ENCODE assay signal across 22 cellular contexts in genomic region chr21:45939521-45940045, GRCh38. TPM values are rescaled to one million over a fixed set of nuclear protein-coding genes. Genes with fewer than 3 reads are reported as not detected.
DNase-seq lines count a peak whose midpoint lies in the region; ATAC-seq and TF ChIP-seq lines count a peak whose summit lies in the region.
"Had no signal": no experiment of that assay in that cellular context is flagged by ENCODE, and none has a peak within 500 bp of the region (broad histone marks: within the 10 kb centered on the region; RNA-seq: fewer than 3 reads in every experiment).

No MANE protein-coding gene starts in this region.

- H3K14ac ChIP-seq in neuronal stem cell (ENCODE audit: low read length), result no peak overlapping the region

- H3K27me3 ChIP-seq in SK-N-SH (ENCODE audit: insufficient read depth) (no peaks in the 10 kb centered on the region), H7 (ENCODE audit: control insufficient read depth, insufficient read depth, low read length) (no peaks in the 10 kb centered on the region), neuronal stem cell (ENCODE audit: control insufficient read depth in 3 of 3, insufficient read depth in 3 of 3, low read depth in 1 of 3, low read length in 3 of 3) (peaks cover 0 to 22% (median 0%) of the 10 kb centered on the region in 3 experiments), vagina (no peaks in the 10 kb centered on the region)

- H3F3A ChIP-seq in SK-N-SH (replicated peaks; ENCODE audit: insufficient read depth), result no peaks in the 10 kb centered on the region

- ATAC-seq in SK-N-SH treated with all-trans-retinoic acid at 6 μM for 48 hours, result no peak
- ATAC-seq: A549, GM12878 had no signal

- CTCF ChIA-PET in SK-N-SH (lab: Yijun Ruan, JAX), result interaction anchor here (2.1 kb wide), 1 partner anchor 31 kb away, joined by 6 read pairs; no protein-coding TSS in a partner anchor

- TF ChIP-seq POLR2A in vagina (IDR thresholded peaks at IDR 0.05), result no peak

- H3K4me1 ChIP-seq in SK-N-SH (ENCODE audit: control insufficient read depth in 1 of 2, insufficient read depth in 2 of 2, low read depth in 1 of 2, low read length in 1 of 2) (no peaks in the 10 kb centered on the region), neuronal stem cell (ENCODE audit: control insufficient read depth in 2 of 2, insufficient read depth in 1 of 2, low read depth in 1 of 2, low read length in 2 of 2) (no peaks in the 10 kb centered on the region), vagina (no peaks in the 10 kb centered on the region)
- H3K4me1 ChIP-seq: A549, HAP-1 had no signal

- no peak overlapping the region for H4K91ac ChIP-seq in neuronal stem cell (ENCODE audit: low read depth, low read length, poor library complexity)

- no peak overlapping the region for H2BK5ac ChIP-seq in neuronal stem cell (ENCODE audit: low read length)

- in situ Hi-C loops in GM13976 (cut with MboI; ENCODE audit: low sequenced_read_pairs, unreplicated experiment), result no loop called here

- H2AFZ ChIP-seq in SK-N-SH (ENCODE audit: low read depth) (no peak overlapping the region), neuronal stem cell (ENCODE audit: low read length) (no peak overlapping the region)
- H2AFZ ChIP-seq: GM23248 had no signal

- WGBS in SK-N-SH (ENCODE audit: low lambda C conversion rate), result 59% methylated on average over 2 of the region's 15 CpGs
- WGBS in neuronal stem cell (ENCODE audit: extremely low coverage in 2 of 2, insufficient read length in 2 of 2, insufficient replicate concordance in 1 of 2), 2 donors, result no CpG with 5 or more reads among the region's 15 CpGs

- no peak overlapping the region for H3K18ac ChIP-seq in neuronal stem cell (ENCODE audit: low read length)

- no peak overlapping the region for H4K8ac ChIP-seq in neuronal stem cell (ENCODE audit: low read depth, low read length)

- no peak overlapping the region for H3K4ac ChIP-seq in neuronal stem cell (ENCODE audit: low read length)

- H3K79me2 ChIP-seq in SK-N-SH (ENCODE audit: insufficient read depth), result no peaks in the 10 kb centered on the region

- H2BK120ac ChIP-seq in neuronal stem cell (ENCODE audit: low read depth, low read length), result no peak overlapping the region

- H3K9me3 ChIP-seq in SK-N-SH (0 out of 2 replicates have a peak, but pooled peaks cover 5% of the 10 kb centered on the region), neuronal stem cell (replicated peaks in 1 of 2; ENCODE audit: control insufficient read depth in 2 of 2, insufficient read depth in 1 of 2, low read depth in 1 of 2, low read length in 2 of 2) (peaks cover 0 to 38% of the 10 kb centered on the region in 2 donors), vagina (no peaks in the 10 kb centered on the region)
- H3K9me3 ChIP-seq: A549, HAP-1 had no signal

- H4K20me1 ChIP-seq in SK-N-SH (ENCODE audit: insufficient read depth), result no peaks in the 10 kb centered on the region

- POLR2A ChIA-PET in SK-N-SH (lab: Yijun Ruan, JAX), result no interaction called here

- H2AK5ac ChIP-seq in neuronal stem cell (ENCODE audit: low read depth, low read length), result peak overlapping the region; percentile 25

- H3K4me3 ChIP-seq in SK-N-SH (ENCODE audit: low read depth in 2 of 2, low read length in 1 of 2), result no peak overlapping the region
- no peak overlapping the region for H3K4me3 ChIP-seq in H7 (ENCODE audit: insufficient read depth, low read depth, low read length)
- H3K4me3 ChIP-seq in neuronal stem cell (ENCODE audit: low read length in 2 of 2), result no peak overlapping the region
- no peak overlapping the region for H3K4me3 ChIP-seq in vagina
- H3K4me3 ChIP-seq: A549, GM12878, GM23248, HAP-1 had no signal

- H3K4me2 ChIP-seq in SK-N-SH (no peak overlapping the region), neuronal stem cell (ENCODE audit: insufficient read depth, low read length, poor library complexity, severe bottlenecking) (no peak overlapping the region)
- H3K4me2 ChIP-seq: A549 had no signal

- TF ChIP-seq CTCF in SK-N-SH (IDR thresholded peaks at IDR 0.05) (no peak), GM13976 (IDR thresholded peaks at IDR 0.05; ENCODE audit: borderline replicate concordance, control extremely low read depth, extremely low read depth, insufficient read depth, missing control alignments) (no peak), vagina (IDR thresholded peaks at IDR 0.05) (no peak)

- no peak for TF ChIP-seq EP300 in SK-N-SH (IDR thresholded peaks at IDR 0.05; ENCODE audit: borderline replicate concordance in 1 of 2, low read depth in 1 of 2, low read length in 1 of 2)

- peak; percentile 15 for DNase-seq in SK-N-SH
- DNase-seq in 8988T, result peak; percentile 12
- peak; percentile 70 for DNase-seq in H7
- DNase-seq in neuronal stem cell (ENCODE audit: low spot score), result no peak
- DNase-seq in Ammon's horn (ENCODE audit: low spot score), result no peak
- no peak for DNase-seq in GM13976 (ENCODE audit: low spot score)
- DNase-seq in vagina (ENCODE audit: extremely low spot score in 2 of 2), result no peak
- DNase-seq: ACHN; AML-193; CD4-positive, alpha-beta T cell; CD8-positive, alpha-beta memory T cell; DMS 273 treated with DMSO at 0.1 percent for 48 hours; DMS79; EL; GDM1; GM23248; HFFc6 had no signal

- peaks cover 3% of the 10 kb centered on the region for H3K79me1 ChIP-seq in neuronal stem cell (ENCODE audit: low read depth, low read length)

- no peaks in the 10 kb centered on the region for H3K36me3 ChIP-seq in SK-N-SH (replicated peaks in 1 of 2; ENCODE audit: control insufficient read depth in 1 of 2, insufficient read depth in 2 of 2, low read length in 1 of 2)
- H3K36me3 ChIP-seq in H7 (replicated peaks; ENCODE audit: control insufficient read depth, insufficient read depth, low read length), result no peaks in the 10 kb centered on the region
- no peaks in the 10 kb centered on the region for H3K36me3 ChIP-seq in neuronal stem cell (replicated peaks in 1 of 2; ENCODE audit: control insufficient read depth in 2 of 2, insufficient read depth in 2 of 2, low read length in 2 of 2)
- H3K36me3 ChIP-seq in vagina, result no peaks in the 10 kb centered on the region
- H3K36me3 ChIP-seq: HAP-1 had no signal

- no peaks in the 10 kb centered on the region for H3K9me2 ChIP-seq in SK-N-SH

- peak overlapping the region; percentile 35 for H3K23ac ChIP-seq in neuronal stem cell (ENCODE audit: low read depth, low read length, poor library complexity)

- H3K27ac ChIP-seq in SK-N-SH (ENCODE audit: low read depth in 2 of 2, low read length in 1 of 2) (no peak overlapping the region), neuronal stem cell (replicated peaks; ENCODE audit: low read length) (no peak overlapping the region), vagina (no peak overlapping the region)
- H3K27ac ChIP-seq: 22Rv1, A549, GM23248 had no signal

- H2BK15ac ChIP-seq in neuronal stem cell (ENCODE audit: low read length), result peak overlapping the region; percentile 20

- no peak overlapping the region for H2BK12ac ChIP-seq in neuronal stem cell (ENCODE audit: low read length)

- no peak for TF ChIP-seq RAD21 in SK-N-SH (IDR thresholded peaks at IDR 0.05; ENCODE audit: low read length)

- intact Hi-C loops in vagina (cut with DNase I), result no loop called here

- H3K9ac ChIP-seq in SK-N-SH (no peak overlapping the region), neuronal stem cell (ENCODE audit: low read depth, low read length, poor library complexity) (no peak overlapping the region)
- H3K9ac ChIP-seq: GM23248 had no signal

TF ChIP-seq in SK-N-SH, 30 proteins besides CTCF, POLR2A, EP300 and RAD21 (continues in another document):
- TF ChIP-seq USF2 (IDR thresholded peaks at IDR 0.05; ENCODE audit: borderline replicate concordance, low read depth, low read length), result no peak

TF ChIP-seq in SK-N-SH treated with all-trans-retinoic acid at 6 μM for 48 hours, 23 proteins besides CTCF, POLR2A, EP300 and RAD21 (continues in another document):
- TF ChIP-seq ZC3H10 (CRISPR knock-in tag; IDR thresholded peaks at IDR 0.05), result no peak
- TF ChIP-seq TOX (CRISPR knock-in tag; IDR thresholded peaks at IDR 0.05; ENCODE audit: borderline replicate concordance), result no peak
- no peak for TF ChIP-seq POU6F1 (CRISPR knock-in tag; IDR thresholded peaks at IDR 0.05; ENCODE audit: borderline replicate concordance, low read depth)
- no peak for TF ChIP-seq ZNF565 (CRISPR knock-in tag; conservative IDR thresholded peaks at IDR 0.05; ENCODE audit: low read depth)

RNA-seq across cellular contexts. Expression of gene COL6A1, which starts 42.0 kb away (rescaled TPM):
- polyA plus RNA-seq in SK-N-SH (2012; rRNA removed), result 37.3 and 107 TPM in 2 replicates
- polyA plus RNA-seq in SK-N-SH (2012; cell fraction: cytosol; rRNA removed), result 34.3 and 65.0 TPM in 2 replicates
- 241 and 268 TPM in 2 replicates for polyA plus RNA-seq in SK-N-SH (2012; cell fraction: nucleus; rRNA removed)
- 243 and 283 TPM in 2 replicates for total RNA-seq in H7 (2014; rRNA removed; shearing (Covaris generic))
- polyA plus RNA-seq in neuronal stem cell (2013, experiment 1 of 2), result 54.3 TPM
- polyA plus RNA-seq in neuronal stem cell (2013, experiment 2 of 2), result 53.4 TPM
- 520 TPM for total RNA-seq in vagina

Comparison
In these comparisons a context has a peak if more than half of its experiments do, and no peak if none do; other contexts are left out.
1. DNase-seq: peak in SK-N-SH (single experiment), 8988T (single experiment) and H7 (single experiment); none in neuronal stem cell (single experiment), Ammon's horn (single experiment), GM13976 (single experiment) and vagina (0 of 2).